Comparison of ENCODE assay signal across 7 cellular contexts in genomic region chr1:209989525-209989924, GRCh38. TPM values are rescaled to one million over a fixed set of nuclear protein-coding genes. Genes with fewer than 3 reads are reported as not detected.
DNase-seq lines count a peak whose midpoint lies in the region; ATAC-seq and TF ChIP-seq lines count a peak whose summit lies in the region.

No MANE protein-coding gene starts in this region.

- H3K4me3 ChIP-seq in astrocyte of the cerebellum (ENCODE audit: low read depth, low read length), result no peak overlapping the region

- ATAC-seq in HG03175 (IDR thresholded peaks at IDR 0.05; ENCODE audit: unreplicated experiment), result no peak

- no peak for TF ChIP-seq CTCF in astrocyte of the cerebellum (IDR thresholded peaks at IDR 0.05; ENCODE audit: low read depth, low read length, missing control alignments)

- in situ Hi-C loops in G401 (cut with HindIII; ENCODE audit: low sequenced_read_pairs), result no loop called here
- in situ Hi-C loops in astrocyte of the cerebellum (cut with HindIII; ENCODE audit: low sequenced_read_pairs), result no loop called here

- DNase-seq in G401 (ENCODE audit: low spot score) (peak; percentile 40), NAMALWA (ENCODE audit: low spot score) (peak; percentile 9), astrocyte of the cerebellum (ENCODE audit: low read depth) (peak; percentile 2), myocyte (ENCODE audit: low read depth) (peak; percentile 29), NOMO-1 treated with dmso at 0.1 percent for 144 hours (lab: John Stamatoyannopoulos, UW; ENCODE audit: unreplicated experiment) (no peak), NCI-H524 treated with DMSO at 0.1 percent for 48 hours (lab: John Stamatoyannopoulos, UW) (no peak)

RNA-seq across cellular contexts. Expression of gene SYT14, which starts 51.5 kb away (rescaled TPM):
- total RNA-seq in G401 (2014; rRNA removed; shearing (Covaris generic)), result 37.5 and 58.0 TPM in 2 replicates
- total RNA-seq in myocyte, result 6.8 and 11.3 TPM in 2 replicates
- 1.6 TPM for polyA plus RNA-seq in myocyte (2012)

Comparison
In these comparisons a context has a peak if more than half of its experiments do, and no peak if none do; other contexts are left out.
1. DNase-seq: peak in G401 (single experiment), NAMALWA (single experiment), astrocyte of the cerebellum (single experiment) and myocyte (single experiment); none in NOMO-1 treated with dmso at 0.1 percent for 144 hours (single experiment) and NCI-H524 treated with DMSO at 0.1 percent for 48 hours (single experiment).